10 cellular contexts compared by ENCODE assay signal in genomic region chr2:165470351-165470750, GRCh38. TPM values are rescaled to one million over a fixed set of nuclear protein-coding genes. Genes with fewer than 3 reads are reported as not detected.
DNase-seq lines count a peak whose midpoint lies in the region; ATAC-seq, FAIRE-seq and TF ChIP-seq lines count a peak whose summit lies in the region.
"Had no signal": no experiment of that assay in that cellular context is flagged by ENCODE, and none has a peak within 500 bp of the region (broad histone marks: within the 10 kb centered on the region; RNA-seq: fewer than 3 reads in every experiment).

No MANE protein-coding gene starts in this region.

- CTCF ChIA-PET in HEK293 (lab: Yijun Ruan, JAX), result interaction anchor here (0.7 kb wide), 1 partner anchor 9 kb away, joined by 3 read pairs; no protein-coding TSS in a partner anchor
- CTCF ChIA-PET in mammary epithelial cell (lab: Charles Lee; ENCODE audit: low non-redundant PET), result no interaction called here

- H3K4me1 ChIP-seq in HEK293 (ENCODE audit: control insufficient read depth, insufficient read depth, low read length) (peaks cover 5% of the 10 kb centered on the region), mammary epithelial cell (ENCODE audit: insufficient read depth, low read length) (no peaks in the 10 kb centered on the region), kidney (ENCODE audit: control insufficient read depth in 1 of 2, insufficient read depth in 1 of 2, low read depth in 1 of 2, low read length in 2 of 2) (peaks cover 0 to 6% of the 10 kb centered on the region in 2 donors), spleen (no peaks in the 10 kb centered on the region)

- ATAC-seq in GM18505 (IDR thresholded peaks at IDR 0.05; ENCODE audit: unreplicated experiment), result no peak
- ATAC-seq in left colon, result no peak
- no peak for ATAC-seq in natural killer cell treated with Interleukin-12 subunit alpha and Interleukin-12 subunit beta and Interleukin-15 and Interleukin-18, amount 100 ng/mL, for 72 hours

- peak overlapping the region; percentile 54 for H3K4me3 ChIP-seq in HEK293 (ENCODE audit: low read depth, low read length)
- peak overlapping the region; percentile 54 to 86 (median 75) for H3K4me3 ChIP-seq in mammary epithelial cell (replicated peaks in 1 of 3; ENCODE audit: insufficient read depth in 1 of 3, low read depth in 2 of 3, low read length in 3 of 3)
- H3K4me3 ChIP-seq in kidney (ENCODE audit: low read length in 2 of 2), result peak overlapping the region; percentile 75 to 84
- H3K4me3 ChIP-seq in spleen, result peak overlapping the region in 6 of 8 donors; percentile 20 to 64 (median 44)

- no peaks in the 10 kb centered on the region for H3K79me2 ChIP-seq in mammary epithelial cell (ENCODE audit: insufficient read depth, low read length)

- no peak for TF ChIP-seq CTCF in HEK293 (tag by site-specific recombination; IDR thresholded peaks at IDR 0.05)
- TF ChIP-seq CTCF in mammary epithelial cell (conservative IDR thresholded peaks at IDR 0.05 in 1 of 2, IDR thresholded peaks at IDR 0.05 in 1 of 2; ENCODE audit: extremely low read depth in 1 of 2, insufficient read depth in 1 of 2, low read depth in 1 of 2, low read length in 2 of 2), result no peak
- no peak for TF ChIP-seq CTCF in kidney (IDR thresholded peaks at IDR 0.05; ENCODE audit: borderline replicate concordance, extremely low read depth, insufficient read depth)
- TF ChIP-seq CTCF in spleen (IDR thresholded peaks at IDR 0.05 in 8 of 11, conservative IDR thresholded peaks at IDR 0.05 in 3 of 11), result no peak

- TF ChIP-seq POLR2A in spleen (IDR thresholded peaks at IDR 0.05) (no peak), GM18505 (IDR thresholded peaks at IDR 0.05; ENCODE audit: borderline replicate concordance, extremely low read depth, insufficient read depth, insufficient read length) (no peak)

- H3K36me3 ChIP-seq in HEK293 (ENCODE audit: control insufficient read depth in 2 of 2, insufficient read depth in 1 of 2, low read length in 2 of 2), result no peaks in the 10 kb centered on the region
- no peaks in the 10 kb centered on the region for H3K36me3 ChIP-seq in mammary epithelial cell (ENCODE audit: insufficient read depth, low read length)
- H3K36me3 ChIP-seq in kidney (ENCODE audit: control insufficient read depth in 1 of 2, insufficient read depth in 2 of 2, low read length in 2 of 2), result no peaks in the 10 kb centered on the region
- no peaks in the 10 kb centered on the region for H3K36me3 ChIP-seq in spleen

- no peaks in the 10 kb centered on the region for H3K27me3 ChIP-seq in mammary epithelial cell (ENCODE audit: insufficient read depth, low read length)
- no peaks in the 10 kb centered on the region for H3K27me3 ChIP-seq in spleen (replicated peaks in 1 of 7)

- H3K4me3 Mint-ChIP-seq in natural killer cell treated with Interleukin-12 subunit alpha and Interleukin-12 subunit beta and Interleukin-15 and Interleukin-18, amount 100 ng/mL, for 72 hours, result no peak overlapping the region

- H3K27ac Mint-ChIP-seq in natural killer cell treated with Interleukin-12 subunit alpha and Interleukin-12 subunit beta and Interleukin-15 and Interleukin-18, amount 100 ng/mL, for 72 hours, result no peak overlapping the region

- intact Hi-C loops in mammary epithelial cell (cut with micrococcal nuclease), result no loop called here
- intact Hi-C loops in kidney (cut with DNase I), result no loop called here
- intact Hi-C loops in spleen (cut with DNase I; ENCODE audit: low total_unique reads), result no loop called here
- intact Hi-C loops in left colon (cut with DNase I, micrococcal nuclease), result no loop called here

- H3K27me3 Mint-ChIP-seq in natural killer cell treated with Interleukin-12 subunit alpha and Interleukin-12 subunit beta and Interleukin-15 and Interleukin-18, amount 100 ng/mL, for 72 hours, result peaks cover 2 to 6% of the 10 kb centered on the region in 2 donors

- H3K27ac ChIP-seq in HEK293 (ENCODE audit: extremely low read depth, low read depth, low read length) (0 out of 2 replicates have a peak overlapping the region, but pooled peaks have one; percentile 17), mammary epithelial cell (ENCODE audit: insufficient read depth, low read depth, low read length) (no peak overlapping the region), kidney (ENCODE audit: low read depth in 2 of 2, low read length in 2 of 2) (no peak overlapping the region), spleen (no peak overlapping the region)

- H3K4me1 Mint-ChIP-seq in natural killer cell treated with Interleukin-12 subunit alpha and Interleukin-12 subunit beta and Interleukin-15 and Interleukin-18, amount 100 ng/mL, for 72 hours (ENCODE audit: low read depth in 2 of 2), result no peaks in the 10 kb centered on the region

- dilution Hi-C loops in mammary epithelial cell (cut with HindIII; ENCODE audit: low sequenced_read_pairs), result no loop called here

- in situ Hi-C loops in mammary epithelial cell (cut with MboI; ENCODE audit: low sequenced_read_pairs in 2 of 2), result no loop called here

- H3K9me3 ChIP-seq in HEK293 (ENCODE audit: control insufficient read depth, insufficient read depth, low read depth, low read length) (no peaks in the 10 kb centered on the region), mammary epithelial cell (replicated peaks; ENCODE audit: insufficient read depth, low read length) (no peaks in the 10 kb centered on the region), kidney (ENCODE audit: control insufficient read depth in 1 of 2, low read length in 2 of 2) (no peaks in the 10 kb centered on the region), spleen (no peaks in the 10 kb centered on the region)

- DNase-seq in mammary epithelial cell (no peak), kidney (no peak), spleen (no peak), left colon (no peak)
- no peak for DNase-seq in natural killer cell treated with Interleukin-12 subunit alpha and Interleukin-12 subunit beta and Interleukin-15 and Interleukin-18, amount 100 ng/mL, for 72 hours (ENCODE audit: low spot score)
- DNase-seq: NCI-H1048 had no signal

- no peaks in the 10 kb centered on the region for H3K36me3 Mint-ChIP-seq in natural killer cell treated with Interleukin-12 subunit alpha and Interleukin-12 subunit beta and Interleukin-15 and Interleukin-18, amount 100 ng/mL, for 72 hours

- no peak overlapping the region for H3K9ac ChIP-seq in mammary epithelial cell (ENCODE audit: insufficient read depth, low read length)
- H3K9ac ChIP-seq in kidney (ENCODE audit: low read length in 2 of 2), result peak overlapping the region in 1 of 2 donors; percentile 47

- no peaks in the 10 kb centered on the region for H4K20me1 ChIP-seq in mammary epithelial cell (ENCODE audit: insufficient read depth, low read length)

- peak overlapping the region; percentile 80 for H2AFZ ChIP-seq in mammary epithelial cell (ENCODE audit: low read depth, low read length)

- BruUV-seq in mammary epithelial cell (replicated peaks; lab: Mats Ljungman, UMichigan), result no TSS peak

- H3K9me3 Mint-ChIP-seq in natural killer cell treated with Interleukin-12 subunit alpha and Interleukin-12 subunit beta and Interleukin-15 and Interleukin-18, amount 100 ng/mL, for 72 hours, result no peaks in the 10 kb centered on the region

- peak overlapping the region; percentile 71 for H3K4me2 ChIP-seq in mammary epithelial cell (ENCODE audit: insufficient read depth, low read depth, low read length)

- FAIRE-seq in kidney (lab: Jason Lieb, UNC), result no peak
- FAIRE-seq: bronchial epithelial cell had no signal

- POLR2A ChIA-PET in HEK293 (lab: Yijun Ruan, JAX), result no interaction called here

TF ChIP-seq in HEK293, 187 proteins besides CTCF, POLR2A, EP300 and RAD21 (continues in another document):
- TF ChIP-seq GLI4 (tag by site-specific recombination; IDR thresholded peaks at IDR 0.05) (no peak), MZF1 (tag by site-specific recombination; IDR thresholded peaks at IDR 0.05; ENCODE audit: borderline replicate concordance) (no peak), ZXDB (tag by site-specific recombination; IDR thresholded peaks at IDR 0.05) (0 out of 2 replicates have a peak, but pooled peaks have one; percentile 23), ZNF843 (tag by site-specific recombination; IDR thresholded peaks at IDR 0.05) (peak; percentile 72; the same call in 1 of the 2 replicates), OSR2 (tag by site-specific recombination; IDR thresholded peaks at IDR 0.05) (peak; percentile 58; the same call in 1 of the 2 replicates)
- TF ChIP-seq, protein P1, sequence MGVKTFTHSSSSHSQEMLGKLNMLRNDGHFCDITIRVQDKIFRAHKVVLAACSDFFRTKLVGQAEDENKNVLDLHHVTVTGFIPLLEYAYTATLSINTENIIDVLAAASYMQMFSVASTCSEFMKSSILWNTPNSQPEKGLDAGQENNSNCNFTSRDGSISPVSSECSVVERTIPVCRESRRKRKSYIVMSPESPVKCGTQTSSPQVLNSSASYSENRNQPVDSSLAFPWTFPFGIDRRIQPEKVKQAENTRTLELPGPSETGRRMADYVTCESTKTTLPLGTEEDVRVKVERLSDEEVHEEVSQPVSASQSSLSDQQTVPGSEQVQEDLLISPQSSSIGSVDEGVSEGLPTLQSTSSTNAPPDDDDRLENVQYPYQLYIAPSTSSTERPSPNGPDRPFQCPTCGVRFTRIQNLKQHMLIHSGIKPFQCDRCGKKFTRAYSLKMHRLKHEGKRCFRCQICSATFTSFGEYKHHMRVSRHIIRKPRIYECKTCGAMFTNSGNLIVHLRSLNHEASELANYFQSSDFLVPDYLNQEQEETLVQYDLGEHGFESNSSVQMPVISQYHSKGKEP (tag by site-specific recombination; IDR thresholded peaks at IDR 0.05), result 0 out of 2 replicates have a peak, but pooled peaks have one; percentile 13

RNA-seq across cellular contexts. Expression of gene CSRNP3, which starts 0.9 kb away (rescaled TPM):
- total RNA-seq in mammary epithelial cell (1 to 10 TPM in 1 of 2 donors, under 1 TPM in 1; 0.56 to 4.7 TPM), kidney (6.4 TPM), spleen (1 to 10 TPM in 6 of 7 donors, under 1 TPM in 1; 0.84 to 7.4 (median 4.8) TPM), left colon (1 to 10 TPM; 2.7 to 2.8 TPM)
- polyA plus RNA-seq in mammary epithelial cell (0.95 TPM), kidney (ENCODE audit: insufficient read depth, low read depth, low replicate concordance) (3.3 TPM), spleen (under 1 TPM; 0.30 to 0.51 (median 0.30) TPM)
- 1.5 TPM for polyA minus RNA-seq in mammary epithelial cell
- not detected for total RNA-seq in natural killer cell treated with Interleukin-12 subunit alpha and Interleukin-12 subunit beta and Interleukin-15 and Interleukin-18, amount 100 ng/mL, for 72 hours
- total RNA-seq: T-helper 2 cell treated with Interferon-gamma antibody and Interleukin-4, amounts not matched to agents 100 ng/mL and 5 ng/mL, for 36 hours had no signal
